8 cellular contexts compared by ENCODE assay signal in the genomic region with DNA sequence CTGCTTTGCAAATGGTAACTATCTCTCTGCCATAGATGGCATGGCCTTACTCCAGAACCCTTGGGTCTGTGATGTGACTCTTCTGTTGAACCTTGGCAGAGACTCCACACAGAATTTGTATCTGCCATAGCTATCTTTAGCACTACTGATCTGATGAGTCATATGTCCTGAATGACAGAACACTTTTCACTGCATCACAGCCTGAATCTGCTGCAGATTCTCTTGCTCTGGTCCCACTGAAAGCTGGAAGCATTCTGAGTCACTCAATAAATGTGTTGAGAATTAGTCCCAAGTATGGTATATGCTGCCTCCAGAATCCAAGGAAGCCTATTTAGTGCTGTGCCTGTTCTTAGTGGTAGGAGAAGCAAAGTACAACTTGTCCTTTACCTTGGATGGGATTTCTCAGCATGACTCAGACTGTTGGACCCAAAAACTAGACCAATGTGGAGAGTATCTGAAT. TPM values are rescaled to one million over a fixed set of nuclear protein-coding genes. Genes with fewer than 3 reads are reported as not detected.
DNase-seq lines count a peak whose midpoint lies in the region; ATAC-seq and TF ChIP-seq lines count a peak whose summit lies in the region.

No MANE protein-coding gene starts in this region.

- H3K4me1 ChIP-seq in breast epithelium = no peaks in the 10 kb centered on the region

- intact Hi-C loops in MCF 10A (cut with micrococcal nuclease) (no loop called here), breast epithelium (cut with DNase I; ENCODE audit: low total_unique reads) (no loop called here)

- no TSS peak for BruUV-seq in MCF 10A (replicated peaks; lab: Mats Ljungman, UMichigan)

- no peak overlapping the region for H3K4me3 Mint-ChIP-seq in MCF 10A (ENCODE audit: unreplicated experiment)

- no peak for TF ChIP-seq POLR2A in breast epithelium (IDR thresholded peaks at IDR 0.05)

- POLR2A ChIA-PET in MCF 10A (lab: Yijun Ruan, JAX) = interaction anchor here (0.6 to 1.5 kb wide), 3 partner anchors 38 to 102 kb away, joined by 3 to 7 read pairs (median 3); no protein-coding TSS in a partner anchor

- H3K4me3 ChIP-seq in breast epithelium (no peak overlapping the region), epithelial cell of esophagus (ENCODE audit: low read length) (no peak overlapping the region)

- no peak for TF ChIP-seq CTCF in MCF 10A (IDR thresholded peaks at IDR 0.05; ENCODE audit: unreplicated experiment)
- no peak for TF ChIP-seq CTCF in breast epithelium (IDR thresholded peaks at IDR 0.05)
- TF ChIP-seq CTCF in epithelial cell of esophagus (IDR thresholded peaks at IDR 0.05; ENCODE audit: insufficient read depth, low read depth, low read length, missing control alignments) = no peak

- peaks cover 6% of the 10 kb centered on the region for H3K9me3 Mint-ChIP-seq in MCF 10A (ENCODE audit: unreplicated experiment)

- no peaks in the 10 kb centered on the region for H3K27me3 Mint-ChIP-seq in MCF 10A (ENCODE audit: insufficient read depth, unreplicated experiment)

- H3K27ac Mint-ChIP-seq in MCF 10A (ENCODE audit: low read depth, unreplicated experiment) = peak overlapping the region; percentile 16

- H3K36me3 ChIP-seq in breast epithelium = no peaks in the 10 kb centered on the region

- no peaks in the 10 kb centered on the region for H3K9me3 ChIP-seq in breast epithelium

- ATAC-seq in HG03460 (IDR thresholded peaks at IDR 0.05; ENCODE audit: unreplicated experiment) (peak; percentile 71), HG03571 (IDR thresholded peaks at IDR 0.05; ENCODE audit: unreplicated experiment) (no peak)

- no peaks in the 10 kb centered on the region for H3K36me3 Mint-ChIP-seq in MCF 10A (ENCODE audit: insufficient read depth, unreplicated experiment)

- H3K27ac ChIP-seq in breast epithelium = no peak overlapping the region

- no peaks in the 10 kb centered on the region for H3K27me3 ChIP-seq in breast epithelium

- CTCF ChIA-PET in MCF 10A (lab: Yijun Ruan, JAX) = interaction anchor here (0.5 to 0.7 kb wide), 3 partner anchors 17 to 173 kb away, joined by 3 to 5 read pairs (median 3); no protein-coding TSS in a partner anchor

- DNase-seq in MCF 10A (ENCODE audit: unreplicated experiment) (peak; percentile 84), breast epithelium (ENCODE audit: low spot score in 2 of 2) (no peak), epithelial cell of esophagus (ENCODE audit: low read depth) (peak; percentile 56), superior temporal gyrus (ENCODE audit: extremely low spot score) (peak; percentile 77), NCI-H1048 (lab: John Stamatoyannopoulos, UW) (no peak)
- DNase-seq in activated CD4-positive, CD25-positive, alpha-beta regulatory T cell (lab: John Stamatoyannopoulos, UW) = no peak

- H3K4me1 Mint-ChIP-seq in MCF 10A (ENCODE audit: insufficient read depth, unreplicated experiment) = peaks cover 20% of the 10 kb centered on the region

RNA-seq across cellular contexts. Expression of a gene that starts 39.5 kb away (rescaled TPM):
- total RNA-seq in MCF 10A (2022) (0.20 and 0.65 TPM in 2 replicates), breast epithelium (under 1 TPM in 2 of 3 donors, not detected in 1; 0.32 to 0.66 TPM)

Comparison
In these comparisons a context has a peak if more than half of its experiments do, and no peak if none do; other contexts are left out.
1. DNase-seq: peak in MCF 10A (single experiment), epithelial cell of esophagus (single experiment) and superior temporal gyrus (single experiment); none in breast epithelium (0 of 2), NCI-H1048 (single experiment) and activated CD4-positive, CD25-positive, alpha-beta regulatory T cell (0 of 4).